In the genomic region with DNA sequence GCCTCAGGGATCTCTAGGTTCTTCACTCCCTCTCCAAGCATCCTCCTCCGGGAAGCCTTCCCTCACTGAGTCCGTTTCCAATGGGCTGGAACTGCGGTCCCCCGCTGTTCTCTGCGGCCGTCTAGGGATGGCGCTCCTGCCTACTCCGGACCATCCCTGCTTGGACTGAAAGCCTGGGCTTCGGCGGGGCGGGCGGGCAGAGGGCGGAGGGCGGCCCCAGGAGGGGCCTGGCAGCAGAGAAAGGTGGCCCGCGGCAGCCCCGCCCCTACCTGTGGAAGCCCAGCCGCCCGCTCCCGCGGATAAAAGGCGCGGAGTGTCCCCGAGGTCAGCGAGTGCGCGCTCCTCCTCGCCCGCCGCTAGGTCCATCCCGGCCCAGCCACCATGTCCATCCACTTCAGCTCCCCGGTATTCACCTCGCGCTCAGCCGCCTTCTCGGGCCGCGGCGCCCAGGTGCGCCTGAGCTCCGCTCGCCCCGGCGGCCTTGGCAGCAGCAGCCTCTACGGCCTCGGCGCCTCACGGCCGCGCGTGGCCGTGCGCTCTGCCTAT, we compare ENCODE assay signal across 12 cellular contexts. TPM values are rescaled to one million over a fixed set of nuclear protein-coding genes. Genes with fewer than 3 reads are reported as not detected.
DNase-seq lines count a peak whose midpoint lies in the region; ATAC-seq and TF ChIP-seq lines count a peak whose summit lies in the region.
"Had no signal": no experiment of that assay in that cellular context is flagged by ENCODE, and none has a peak within 500 bp of the region (broad histone marks: within the 10 kb centered on the region; RNA-seq: fewer than 3 reads in every experiment).

Gene KRT7, plus strand, starts transcription at position 328 of the 546 bp plus-strand sequence. Its CDS starts 54 bp downstream, at position 382.

- peak; percentile 9 to 40 for ATAC-seq in left cardiac atrium
- ATAC-seq in Right ventricle myocardium inferior, result no peak
- peak; percentile 73 for ATAC-seq in left lung
- peak; percentile 73 for ATAC-seq in upper lobe of right lung
- ATAC-seq in GM21619 (IDR thresholded peaks at IDR 0.05; ENCODE audit: unreplicated experiment), result no peak
- ATAC-seq in stimulated activated naive B cell treated with anti-CD40 and anti-IgM and Interleukin-4, amounts not matched to agents 10 μg/mL and 1 μg/mL and 100 μg/mL, for 72 hours (replicated peaks), result no peak
- no peak for ATAC-seq in GM19324 (IDR thresholded peaks at IDR 0.05; ENCODE audit: low FRiP score, unreplicated experiment)
- ATAC-seq: stimulated activated naive CD8-positive, alpha-beta T cell treated with anti-CD3 and anti-CD28 coated beads, Interleukin-15, amount 100 ng/mL, for 72 hours had no signal

- no peaks in the 10 kb centered on the region for H3K4me1 Mint-ChIP-seq in stimulated activated naive B cell treated with anti-CD40 and anti-IgM and Interleukin-4, amounts not matched to agents 10 μg/mL and 1 μg/mL and 100 μg/mL, for 72 hours

- intact Hi-C loops in left cardiac atrium (cut with DNase I) (no loop called here), Right ventricle myocardium inferior (cut with DNase I) (no loop called here), left lung (cut with DNase I) (no loop called here), upper lobe of right lung (cut with DNase I) (no loop called here)

- H3K9me3 Mint-ChIP-seq in stimulated activated naive B cell treated with anti-CD40 and anti-IgM and Interleukin-4, amounts not matched to agents 10 μg/mL and 1 μg/mL and 100 μg/mL, for 72 hours, result no peaks in the 10 kb centered on the region
- H3K9me3 Mint-ChIP-seq: stimulated activated naive CD8-positive, alpha-beta T cell treated with anti-CD3 and anti-CD28 coated beads, Interleukin-15, amount 100 ng/mL, for 72 hours had no signal

- DNase-seq in left cardiac atrium, result no peak
- no peak for DNase-seq in Right ventricle myocardium inferior (ENCODE audit: missing footprints)
- DNase-seq in dermis blood vessel endothelial cell, result peak; percentile 37
- DNase-seq in left lung, result peak; percentile 82 to 93
- peak; percentile 93 for DNase-seq in upper lobe of right lung
- DNase-seq in stimulated activated naive B cell treated with anti-CD40 and anti-IgM and Interleukin-4, amounts not matched to agents 10 μg/mL and 1 μg/mL and 100 μg/mL, for 72 hours, result no peak
- DNase-seq: activated T-cell treated with anti-CD3 and anti-CD28 coated beads, Interleukin-2, amount 50 U/mL, for 1 hour; BE2C; stimulated activated naive CD8-positive, alpha-beta T cell treated with anti-CD3 and anti-CD28 coated beads, Interleukin-15, amount 100 ng/mL, for 72 hours had no signal

- peak within 1 kb of the TSS; percentile 30 to 45 for H3K4me3 ChIP-seq in left lung
- peak within 1 kb of the TSS; percentile 49 for H3K4me3 ChIP-seq in upper lobe of right lung

- peaks cover 53 to 59% of the 10 kb centered on the region in 2 donors for H3K27me3 Mint-ChIP-seq in stimulated activated naive B cell treated with anti-CD40 and anti-IgM and Interleukin-4, amounts not matched to agents 10 μg/mL and 1 μg/mL and 100 μg/mL, for 72 hours

- H3K4me1 ChIP-seq in left lung (peaks cover 5 to 28% of the 10 kb centered on the region in 2 donors), upper lobe of right lung (peaks cover 8% of the 10 kb centered on the region)
- H3K4me1 ChIP-seq: BE2C had no signal

- no peak within 1 kb of the TSS for H3K4me3 Mint-ChIP-seq in stimulated activated naive B cell treated with anti-CD40 and anti-IgM and Interleukin-4, amounts not matched to agents 10 μg/mL and 1 μg/mL and 100 μg/mL, for 72 hours
- H3K4me3 Mint-ChIP-seq: stimulated activated naive CD8-positive, alpha-beta T cell treated with anti-CD3 and anti-CD28 coated beads, Interleukin-15, amount 100 ng/mL, for 72 hours had no signal

- no peaks in the 10 kb centered on the region for H3K9me3 ChIP-seq in left lung
- no peaks in the 10 kb centered on the region for H3K9me3 ChIP-seq in upper lobe of right lung
- H3K9me3 ChIP-seq: BE2C had no signal

- H3K36me3 Mint-ChIP-seq in stimulated activated naive B cell treated with anti-CD40 and anti-IgM and Interleukin-4, amounts not matched to agents 10 μg/mL and 1 μg/mL and 100 μg/mL, for 72 hours, result no peaks in the 10 kb centered on the region

- H3K36me3 ChIP-seq in left lung, result no peaks in the 10 kb centered on the region
- H3K36me3 ChIP-seq in upper lobe of right lung, result no peaks in the 10 kb centered on the region
- H3K36me3 ChIP-seq: BE2C had no signal

- TF ChIP-seq CTCF in left lung (IDR thresholded peaks at IDR 0.05), result no peak
- no peak for TF ChIP-seq CTCF in upper lobe of right lung (IDR thresholded peaks at IDR 0.05)

- peak within 1 kb of the TSS; percentile 64 to 83 for H3K27ac ChIP-seq in left lung
- peak within 1 kb of the TSS; percentile 80 for H3K27ac ChIP-seq in upper lobe of right lung

- H3K27ac Mint-ChIP-seq in stimulated activated naive B cell treated with anti-CD40 and anti-IgM and Interleukin-4, amounts not matched to agents 10 μg/mL and 1 μg/mL and 100 μg/mL, for 72 hours, result no peak within 1 kb of the TSS
- H3K27ac Mint-ChIP-seq: stimulated activated naive CD8-positive, alpha-beta T cell treated with anti-CD3 and anti-CD28 coated beads, Interleukin-15, amount 100 ng/mL, for 72 hours had no signal

- peaks cover 18 to 48% of the 10 kb centered on the region in 2 donors for H3K27me3 ChIP-seq in left lung
- peaks cover 10% of the 10 kb centered on the region for H3K27me3 ChIP-seq in upper lobe of right lung
- H3K27me3 ChIP-seq: BE2C had no signal

RNA-seq across cellular contexts. Expression of gene KRT7, which starts in this region (rescaled TPM):
- total RNA-seq in left cardiac atrium (10 to 100 TPM in 1 of 2 donors, 1 to 10 TPM in 1; 1.0 to 34.3 TPM), Right ventricle myocardium inferior (not detected), dermis blood vessel endothelial cell (19.2 and 53.6 TPM in 2 replicates), left lung (1,000 to 10,000 TPM; 1,945 to 1,968 TPM), upper lobe of right lung (664 TPM)
- total RNA-seq: skeletal muscle tissue had no signal

Comparison
In these comparisons a context has a peak if more than half of its experiments do, and no peak if none do; other contexts are left out.
1. RNA of gene KRT7 (total RNA-seq): 1,945 to 1,968 TPM in left lung and 664 TPM in upper lobe of right lung (single experiment); 1.0 to 34.3 TPM in left cardiac atrium, 19.2 to 53.6 TPM in dermis blood vessel endothelial cell and not detected in Right ventricle myocardium inferior (single experiment); every median in the first group is over 10 times any median in the second.
2. ATAC-seq: peak in left cardiac atrium (2 of 2), left lung (single experiment) and upper lobe of right lung (single experiment); none in Right ventricle myocardium inferior (single experiment), GM21619 (single experiment), stimulated activated naive B cell treated with anti-CD40 and anti-IgM and Interleukin-4, amounts not matched to agents 10 μg/mL and 1 μg/mL and 100 μg/mL, for 72 hours (0 of 2) and GM19324 (single experiment).
3. DNase-seq: peak in dermis blood vessel endothelial cell (single experiment), left lung (2 of 2) and upper lobe of right lung (single experiment); none in left cardiac atrium (single experiment), Right ventricle myocardium inferior (single experiment) and stimulated activated naive B cell treated with anti-CD40 and anti-IgM and Interleukin-4, amounts not matched to agents 10 μg/mL and 1 μg/mL and 100 μg/mL, for 72 hours (single experiment).